In genomic region chr10:70902659-70903261, GRCh38 we compare ENCODE assay signal across 20 cellular contexts. TPM values are rescaled to one million over a fixed set of nuclear protein-coding genes. Genes with fewer than 3 reads are reported as not detected.
DNase-seq lines count a peak whose midpoint lies in the region; ATAC-seq, FAIRE-seq and TF ChIP-seq lines count a peak whose summit lies in the region.
"Had no signal": no experiment of that assay in that cellular context is flagged by ENCODE, and none has a peak within 500 bp of the region (broad histone marks: within the 10 kb centered on the region; RNA-seq: fewer than 3 reads in every experiment).

No MANE protein-coding gene starts in this region.

- in situ Hi-C loops in GM12878 (cut with MboI) = no loop called here

- ATAC-seq in GM12878 (peak; percentile 38; the same call in 2 of the 3 replicates), HG02623 (IDR thresholded peaks at IDR 0.05; ENCODE audit: unreplicated experiment) (no peak)
- ATAC-seq in stimulated activated effector memory CD8-positive, alpha-beta T cell treated with anti-CD3 and anti-CD28 coated beads, Interleukin-12 subunit alpha, Interleukin-12 subunit beta, amount 100 ng/mL, for 72 hours = no peak
- ATAC-seq: activated CD8-positive, alpha-beta memory T cell treated with anti-CD3 and anti-CD28 coated beads, Interleukin-2, amount 10 ng/mL, durations not matched to agents 7 days and 5 days; T-helper 17 cell had no signal

- SMC1A ChIA-PET in GM12878 (lab: Charles Lee; ENCODE audit: uncharacterized antibody, unreplicated experiment) = no interaction called here

- TF ChIP-seq CTCF in GM12878 (IDR thresholded peaks at IDR 0.05 in 2 of 3, conservative IDR thresholded peaks at IDR 0.05 in 1 of 3; ENCODE audit: control insufficient read depth in 2 of 3, extremely low read depth in 1 of 3, insufficient read depth in 1 of 3, low read depth in 3 of 3, low read length in 3 of 3) = no peak

- H3K4me1 ChIP-seq in BLaER1 = peaks cover 26% of the 10 kb centered on the region
- no peaks in the 10 kb centered on the region for H3K4me1 ChIP-seq in GM12878 (ENCODE audit: control insufficient read depth, insufficient read depth, low read length)
- H3K4me1 ChIP-seq: HAP-1, SJCRH30, tibial artery had no signal

- FAIRE-seq in GM12878 (lab: Jason Lieb, UNC) = no peak
- FAIRE-seq: RCC 7860 had no signal

- H3K4me2 ChIP-seq in BLaER1 (peak overlapping the region; percentile 31; the same call in 1 of the 2 replicates), GM12878 (ENCODE audit: control insufficient read depth, insufficient read depth) (no peak overlapping the region)

- H3K27ac Mint-ChIP-seq in stimulated activated effector memory CD8-positive, alpha-beta T cell treated with anti-CD3 and anti-CD28 coated beads, Interleukin-12 subunit alpha, Interleukin-12 subunit beta, amount 100 ng/mL, for 72 hours = no peak overlapping the region
- H3K27ac Mint-ChIP-seq: activated CD4-positive, alpha-beta T cell treated with anti-CD3 and anti-CD28 coated beads, Interleukin-2, amount 10 ng/mL, durations not matched to agents 7 days and 5 days; activated CD8-positive, alpha-beta memory T cell treated with anti-CD3 and anti-CD28 coated beads, Interleukin-2, amount 10 ng/mL, durations not matched to agents 7 days and 5 days; CD4-positive, alpha-beta T cell; progenitor cell of endocrine pancreas; T-helper 17 cell had no signal

- H3K4me3 Mint-ChIP-seq in stimulated activated effector memory CD8-positive, alpha-beta T cell treated with anti-CD3 and anti-CD28 coated beads, Interleukin-12 subunit alpha, Interleukin-12 subunit beta, amount 100 ng/mL, for 72 hours = no peak overlapping the region
- H3K4me3 Mint-ChIP-seq: activated CD4-positive, alpha-beta T cell treated with anti-CD3 and anti-CD28 coated beads, Interleukin-2, amount 10 ng/mL, durations not matched to agents 7 days and 5 days; activated CD8-positive, alpha-beta memory T cell treated with anti-CD3 and anti-CD28 coated beads, Interleukin-2, amount 10 ng/mL, durations not matched to agents 7 days and 5 days; CD4-positive, alpha-beta T cell; neural crest cell; T-helper 17 cell had no signal

- peak; percentile 46 for DNase-seq in H7
- no peak for DNase-seq in GM12878 (ENCODE audit: low read depth, low spot score)
- DNase-seq in iPS-NIHi11 (ENCODE audit: low spot score) = peak; percentile 16
- no peak for DNase-seq in NCI-H1092 (lab: John Stamatoyannopoulos, UW)
- no peak for DNase-seq in stimulated activated effector memory CD8-positive, alpha-beta T cell treated with anti-CD3 and anti-CD28 coated beads, Interleukin-12 subunit alpha, Interleukin-12 subunit beta, amount 100 ng/mL, for 72 hours (ENCODE audit: low spot score in 2 of 2)
- DNase-seq: activated naive CD4-positive, alpha-beta T cell treated with anti-CD3 and anti-CD28 coated beads, Interleukin-2, amount 50 U/mL, for 16 hours; GF-D8; T-helper 17 cell had no signal

- no peaks in the 10 kb centered on the region for H3K79me2 ChIP-seq in GM12878 (ENCODE audit: control insufficient read depth, insufficient read depth, low read length)

- no peak overlapping the region for H2AFZ ChIP-seq in GM12878 (ENCODE audit: control insufficient read depth, low read depth, low read length)

- no peaks in the 10 kb centered on the region for H3K27me3 ChIP-seq in BLaER1
- no peaks in the 10 kb centered on the region; the same call in 1 of the 2 replicates for H3K27me3 ChIP-seq in H7 (ENCODE audit: control insufficient read depth, insufficient read depth, low read length)
- 0 out of 4 replicates have a peak, but pooled peaks cover 2% of the 10 kb centered on the region in 2 experiments for H3K27me3 ChIP-seq in GM12878 (replicated peaks in 1 of 2; ENCODE audit: control insufficient read depth in 2 of 2, insufficient read depth in 2 of 2, low read length in 1 of 2)
- H3K27me3 ChIP-seq: stomach had no signal

- H3K4me3 ChIP-seq in BLaER1 (no peak overlapping the region), H7 (ENCODE audit: insufficient read depth, low read depth, low read length) (no peak overlapping the region), GM12878 (no peak overlapping the region)
- H3K4me3 ChIP-seq: HAP-1, SJCRH30, stomach, tibial artery had no signal

- RAD21 ChIA-PET in GM12878 (lab: Charles Lee; ENCODE audit: unreplicated experiment) = interaction anchor here (1.4 to 2.4 kb wide), 2 partner anchors 304 to 373 kb away, joined by 4 to 5 read pairs; no protein-coding TSS in a partner anchor

- H3K9ac ChIP-seq in BLaER1 = no peak overlapping the region
- H3K9ac ChIP-seq in GM12878 (ENCODE audit: control insufficient read depth, insufficient read depth, low read length) = no peak overlapping the region

- H3K9me3 Mint-ChIP-seq in stimulated activated effector memory CD8-positive, alpha-beta T cell treated with anti-CD3 and anti-CD28 coated beads, Interleukin-12 subunit alpha, Interleukin-12 subunit beta, amount 100 ng/mL, for 72 hours = no peaks in the 10 kb centered on the region
- H3K9me3 Mint-ChIP-seq: activated CD4-positive, alpha-beta T cell treated with anti-CD3 and anti-CD28 coated beads, Interleukin-2, amount 10 ng/mL, durations not matched to agents 7 days and 5 days; CD4-positive, alpha-beta T cell; neural crest cell had no signal

- peaks cover 5% of the 10 kb centered on the region for H3K4me1 Mint-ChIP-seq in stimulated activated effector memory CD8-positive, alpha-beta T cell treated with anti-CD3 and anti-CD28 coated beads, Interleukin-12 subunit alpha, Interleukin-12 subunit beta, amount 100 ng/mL, for 72 hours
- H3K4me1 Mint-ChIP-seq: activated CD4-positive, alpha-beta T cell treated with anti-CD3 and anti-CD28 coated beads, Interleukin-2, amount 10 ng/mL, durations not matched to agents 7 days and 5 days; activated CD8-positive, alpha-beta memory T cell treated with anti-CD3 and anti-CD28 coated beads, Interleukin-2, amount 10 ng/mL, durations not matched to agents 7 days and 5 days had no signal

- H3K36me3 ChIP-seq in BLaER1 = no peaks in the 10 kb centered on the region
- H3K36me3 ChIP-seq in H7 (replicated peaks; ENCODE audit: control insufficient read depth, insufficient read depth, low read length) = no peaks in the 10 kb centered on the region
- H3K36me3 ChIP-seq in GM12878 (ENCODE audit: control insufficient read depth in 2 of 2, insufficient read depth in 2 of 2, low read length in 1 of 2) = no peaks in the 10 kb centered on the region
- H3K36me3 ChIP-seq: HAP-1, SJCRH30, stomach, tibial artery had no signal

- H3K36me3 Mint-ChIP-seq in stimulated activated effector memory CD8-positive, alpha-beta T cell treated with anti-CD3 and anti-CD28 coated beads, Interleukin-12 subunit alpha, Interleukin-12 subunit beta, amount 100 ng/mL, for 72 hours = no peaks in the 10 kb centered on the region
- H3K36me3 Mint-ChIP-seq: activated CD8-positive, alpha-beta memory T cell treated with anti-CD3 and anti-CD28 coated beads, Interleukin-2, amount 10 ng/mL, durations not matched to agents 7 days and 5 days had no signal

- TF ChIP-seq POLR2A in GM12878 (IDR thresholded peaks at IDR 0.05; ENCODE audit: low read depth, low read length) = no peak

- POLR2A ChIA-PET in GM12878 (lab: Charles Lee) = no interaction called here

- no peak for TF ChIP-seq RAD21 in GM12878 (IDR thresholded peaks at IDR 0.05; ENCODE audit: insufficient read depth, low read depth, low read length)

- CTCF ChIA-PET in GM12878 (lab: Yijun Ruan, JAX) = interaction anchor here (0.8 to 3.7 kb wide), 20 partner anchors 9 to 382 kb away, joined by 3 to 20 read pairs (median 3); no protein-coding TSS in a partner anchor

- no peak for TF ChIP-seq EP300 in GM12878 (IDR thresholded peaks at IDR 0.05; ENCODE audit: borderline replicate concordance in 1 of 2, control insufficient read depth in 1 of 2, low read depth in 2 of 2, low read length in 2 of 2)

- BruUV-seq in GM12878 (replicated peaks; lab: Mats Ljungman, UMichigan) = no TSS peak

- intact Hi-C loops in GM12878 (cut with micrococcal nuclease; ENCODE audit: unreplicated experiment) = loop anchor here (1.0 to 2.0 kb wide), 2 partner anchors 307 to 382 kb away; no protein-coding TSS in a partner anchor

- H3K27ac ChIP-seq in BLaER1 = no peak overlapping the region; the same call in 1 of the 2 replicates
- H3K27ac ChIP-seq in GM12878 (ENCODE audit: control insufficient read depth, insufficient read depth) = no peak overlapping the region
- H3K27ac ChIP-seq: SJCRH30, stomach, tibial artery had no signal

- 57% methylated on average over 6 of the region's 6 CpGs for WGBS in GM12878 (ENCODE audit: insufficient coverage, insufficient replicate concordance, low lambda C conversion rate, missing lambda C conversion rate)

- H4K20me1 ChIP-seq in BLaER1 (no peaks in the 10 kb centered on the region), GM12878 (ENCODE audit: control insufficient read depth, insufficient read depth) (no peaks in the 10 kb centered on the region)

- no peaks in the 10 kb centered on the region for H3K9me3 ChIP-seq in BLaER1
- H3K9me3 ChIP-seq in GM12878 (replicated peaks; ENCODE audit: control insufficient read depth, insufficient read depth, low read length) = no peaks in the 10 kb centered on the region
- H3K9me3 ChIP-seq: HAP-1, SJCRH30, stomach, tibial artery had no signal

TF ChIP-seq in GM12878, 131 proteins besides CTCF, POLR2A, EP300 and RAD21 (continues in another document):
- TF ChIP-seq KAT2A (conservative IDR thresholded peaks at IDR 0.05; ENCODE audit: control insufficient read depth, low read depth, low read length) (no peak), ATF7 (IDR thresholded peaks at IDR 0.05; ENCODE audit: low read depth) (no peak), YY1 (IDR thresholded peaks at IDR 0.05; ENCODE audit: low read depth, low read length) (no peak), CEBPB (IDR thresholded peaks at IDR 0.05; ENCODE audit: borderline replicate concordance in 1 of 2, low read depth in 2 of 2, low read length in 2 of 2) (no peak)

RNA-seq across cellular contexts. Expression of gene PCBD1, which starts 14.4 kb away (rescaled TPM):
- 41.1 and 51.1 TPM in 2 replicates for total RNA-seq in H7 (2014; rRNA removed; shearing (Covaris generic))
- total RNA-seq in GM12878 (2013; cell fraction: nucleolus; rRNA removed) = 4.9 and 6.0 TPM in 2 replicates
- 32.7 and 37.9 TPM in 2 replicates for total RNA-seq in GM12878 (2014; rRNA removed)
- total RNA-seq in GM12878 (2014; rRNA removed; fragmentation: Illumina TruSeq; extraction: Trizol) = 23.7 and 27.9 TPM in 2 replicates
- 25.1 and 30.3 TPM in 2 replicates for total RNA-seq in GM12878 (2021)
- polyA plus RNA-seq in GM12878 (2011; ENCODE audit: low read depth) = 24.5 TPM
- 58.2 and 66.8 TPM in 2 replicates for polyA plus RNA-seq in GM12878 (2011; rRNA removed)
- polyA plus RNA-seq in GM12878 (2011; cell fraction: cytosol; rRNA removed) = 109 and 114 TPM in 2 replicates
- polyA plus RNA-seq in GM12878 (2011; cell fraction: nucleus; rRNA removed) = 45.1 and 62.0 TPM in 2 replicates
- 35.4 and 42.8 TPM in 2 replicates for polyA plus RNA-seq in GM12878 (2012)
- polyA plus RNA-seq in GM12878 (2014; fragmentation: Illumina TruSeq; extraction: Trizol) = 22.8 and 39.4 TPM in 2 replicates
- 10 to 100 TPM in 1 of 2 experiments, 1 to 10 TPM in 1; 5.6 to 13.2 TPM for polyA plus RNA-seq in GM12878 (2014; fragmentation: Nextera tagmentation; extraction: Ambion mirVana)
- polyA plus RNA-seq in GM12878 (2014; rRNA removed) = 30.5 and 32.9 TPM in 2 replicates
- 10 to 100 TPM; 49.2 to 58.5 TPM for polyA plus RNA-seq in GM12878 (2016; fragmentation: Nextera tagmentation; extraction: Ambion mirVana)
- 33.0 and 51.8 TPM in 2 replicates for polyA minus RNA-seq in GM12878 (2011; rRNA and poly(A)+ RNA removed)
- polyA minus RNA-seq in GM12878 (2011; cell fraction: cytosol; rRNA and poly(A)+ RNA removed) = 17.0 and 23.3 TPM in 2 replicates
- 12.6 and 16.1 TPM in 2 replicates for polyA minus RNA-seq in GM12878 (2011; cell fraction: nucleus; rRNA and poly(A)+ RNA removed)

Comparison
In these comparisons a context has a peak if more than half of its experiments do, and no peak if none do; other contexts are left out.
1. DNase-seq: peak in H7 (single experiment) and iPS-NIHi11 (single experiment); none in GM12878 (single experiment), NCI-H1092 (single experiment) and stimulated activated effector memory CD8-positive, alpha-beta T cell treated with anti-CD3 and anti-CD28 coated beads, Interleukin-12 subunit alpha, Interleukin-12 subunit beta, amount 100 ng/mL, for 72 hours (0 of 2).